In the genomic region with DNA sequence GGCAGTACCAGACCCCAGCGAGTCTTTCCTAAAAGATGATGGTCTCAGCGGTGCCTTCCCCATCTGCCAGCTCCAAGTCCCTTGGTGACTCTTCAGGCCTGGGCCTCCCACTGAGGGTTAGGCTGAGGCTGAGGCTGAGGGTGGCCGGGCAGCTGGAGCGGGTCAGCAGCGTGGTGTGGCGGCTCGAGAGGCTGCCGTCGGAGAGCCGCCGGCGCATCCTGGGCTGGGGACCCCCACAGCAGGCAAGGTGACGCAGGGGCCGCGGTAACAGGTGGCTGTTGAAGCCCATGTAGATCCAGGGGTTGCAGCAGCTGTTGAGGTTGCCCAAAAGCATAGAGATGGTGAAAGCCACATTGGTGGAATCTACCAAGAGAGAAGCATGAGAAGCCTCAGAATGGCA, we compare ENCODE assay signal across 19 cellular contexts. TPM values are rescaled to one million over a fixed set of nuclear protein-coding genes. Genes with fewer than 3 reads are reported as not detected.
DNase-seq lines count a peak whose midpoint lies in the region; ATAC-seq and TF ChIP-seq lines count a peak whose summit lies in the region.
"Had no signal": no experiment of that assay in that cellular context is flagged by ENCODE, and none has a peak within 500 bp of the region (broad histone marks: within the 10 kb centered on the region; RNA-seq: fewer than 3 reads in every experiment).

No MANE protein-coding gene starts in this region.

- TF ChIP-seq CTCF in right atrium auricular region (IDR thresholded peaks at IDR 0.05) (no peak), upper lobe of right lung (IDR thresholded peaks at IDR 0.05) (no peak)

- H3K4me3 Mint-ChIP-seq in activated CD8-positive, alpha-beta memory T cell treated with anti-CD3 and anti-CD28 coated beads, Interleukin-2, amount 10 ng/mL, durations not matched to agents 7 days and 5 days: no peak overlapping the region
- H3K4me3 Mint-ChIP-seq: B cell; CD4-positive, alpha-beta T cell; CD8-positive, alpha-beta T cell had no signal

- H3K27me3 ChIP-seq in right atrium auricular region: no peaks in the 10 kb centered on the region
- H3K27me3 ChIP-seq in upper lobe of right lung: no peaks in the 10 kb centered on the region

- H3K9me3 ChIP-seq in right atrium auricular region (no peaks in the 10 kb centered on the region), upper lobe of right lung (no peaks in the 10 kb centered on the region)
- H3K9me3 ChIP-seq: A549; BLaER1 treated with 17β-estradiol and CSF1 and Interleukin-3, amounts not matched to agents 10 nM and 100 nM; Caco-2 had no signal

- intact Hi-C loops in Right ventricle myocardium superior (cut with DNase I): no loop called here
- intact Hi-C loops in upper lobe of right lung (cut with DNase I): no loop called here

- peak; percentile 33 for DNase-seq in activated CD8-positive, alpha-beta memory T cell treated with anti-CD3 and anti-CD28 coated beads for 24 hours
- DNase-seq in activated CD8-positive, alpha-beta memory T cell treated with anti-CD3 and anti-CD28 coated beads, Interleukin-2, amount 10 ng/mL, durations not matched to agents 7 days and 5 days: no peak
- peak; percentile 21 for DNase-seq in right atrium auricular region (ENCODE audit: low spot score)
- DNase-seq in Right ventricle myocardium superior: no peak
- peak; percentile 58 for DNase-seq in upper lobe of right lung
- DNase-seq in NCI-H226: no peak
- DNase-seq: AML-193; Caco-2; Calu3; CD4-positive, alpha-beta T cell; CD8-positive, alpha-beta T cell; DMS79 treated with DMSO at 0.1 percent for 48 hours; GF-D8 had no signal

- H3K9me3 Mint-ChIP-seq in activated CD8-positive, alpha-beta memory T cell treated with anti-CD3 and anti-CD28 coated beads, Interleukin-2, amount 10 ng/mL, durations not matched to agents 7 days and 5 days (ENCODE audit: low read depth): no peaks in the 10 kb centered on the region
- H3K9me3 Mint-ChIP-seq: CD4-positive, alpha-beta T cell; CD8-positive, alpha-beta T cell had no signal

- no peaks in the 10 kb centered on the region for H3K4me1 ChIP-seq in right atrium auricular region
- H3K4me1 ChIP-seq in upper lobe of right lung: peaks cover 3% of the 10 kb centered on the region
- H3K4me1 ChIP-seq: A549, Caco-2 had no signal

- CTCF ChIA-PET in activated CD8-positive, alpha-beta memory T cell treated with anti-CD3 and anti-CD28 coated beads, Interleukin-2, amount 10 ng/mL, durations not matched to agents 7 days and 5 days (lab: Charles Lee): interaction anchor here (1.2 to 11.6 kb wide), 2 partner anchors 79 to 126 kb away, joined by 3 to 129 read pairs; no protein-coding TSS in a partner anchor

- no peak overlapping the region for H3K4me3 ChIP-seq in right atrium auricular region
- H3K4me3 ChIP-seq in upper lobe of right lung: no peak overlapping the region
- H3K4me3 ChIP-seq: A549; BLaER1 treated with 17β-estradiol and CSF1 and Interleukin-3, amounts not matched to agents 10 nM and 100 nM had no signal

- H3K4me1 Mint-ChIP-seq in activated CD8-positive, alpha-beta memory T cell treated with anti-CD3 and anti-CD28 coated beads, Interleukin-2, amount 10 ng/mL, durations not matched to agents 7 days and 5 days: no peaks in the 10 kb centered on the region

- no peak for ATAC-seq in activated CD8-positive, alpha-beta memory T cell treated with anti-CD3 and anti-CD28 coated beads, Interleukin-2, amount 10 ng/mL, durations not matched to agents 7 days and 5 days
- ATAC-seq in Right ventricle myocardium superior (ENCODE audit: poor library complexity): no peak
- no peak for ATAC-seq in upper lobe of right lung
- ATAC-seq: A549; CD8-positive, alpha-beta T cell had no signal

- H3K36me3 ChIP-seq in right atrium auricular region (no peaks in the 10 kb centered on the region), upper lobe of right lung (no peaks in the 10 kb centered on the region)
- H3K36me3 ChIP-seq: BLaER1 treated with 17β-estradiol and CSF1 and Interleukin-3, amounts not matched to agents 10 nM and 100 nM had no signal

- H3K36me3 Mint-ChIP-seq in activated CD8-positive, alpha-beta memory T cell treated with anti-CD3 and anti-CD28 coated beads, Interleukin-2, amount 10 ng/mL, durations not matched to agents 7 days and 5 days: no peaks in the 10 kb centered on the region
- H3K36me3 Mint-ChIP-seq: CD8-positive, alpha-beta T cell had no signal

- no peak overlapping the region for H3K27ac Mint-ChIP-seq in activated CD8-positive, alpha-beta memory T cell treated with anti-CD3 and anti-CD28 coated beads, Interleukin-2, amount 10 ng/mL, durations not matched to agents 7 days and 5 days
- H3K27ac Mint-ChIP-seq: B cell; CD4-positive, alpha-beta T cell; CD8-positive, alpha-beta T cell had no signal

- H3K27ac ChIP-seq in right atrium auricular region: no peak overlapping the region
- no peak overlapping the region for H3K27ac ChIP-seq in upper lobe of right lung
- H3K27ac ChIP-seq: 22Rv1; A549; BLaER1 treated with 17β-estradiol and CSF1 and Interleukin-3, amounts not matched to agents 10 nM and 100 nM; C4-2B had no signal

- peaks cover 18% of the 10 kb centered on the region for H3K27me3 Mint-ChIP-seq in activated CD8-positive, alpha-beta memory T cell treated with anti-CD3 and anti-CD28 coated beads, Interleukin-2, amount 10 ng/mL, durations not matched to agents 7 days and 5 days
- H3K27me3 Mint-ChIP-seq: B cell had no signal

RNA-seq across cellular contexts. Expression of gene AVPR1B, which starts 7.0 kb away (rescaled TPM):
- total RNA-seq in activated CD8-positive, alpha-beta memory T cell treated with anti-CD3 and anti-CD28 coated beads, Interleukin-2, amount 10 ng/mL, durations not matched to agents 7 days and 5 days: not detected
- total RNA-seq in right atrium auricular region (not detected), Right ventricle myocardium superior (not detected), upper lobe of right lung (not detected)
- total RNA-seq: A172; Caco-2; Calu3; CD4-positive, alpha-beta T cell; CD8-positive, alpha-beta T cell had no signal

RNA-seq across cellular contexts. Expression of gene RHEX, which starts 57.2 kb away (rescaled TPM):
- not detected for total RNA-seq in activated CD8-positive, alpha-beta memory T cell treated with anti-CD3 and anti-CD28 coated beads, Interleukin-2, amount 10 ng/mL, durations not matched to agents 7 days and 5 days
- total RNA-seq in right atrium auricular region (not detected), Right ventricle myocardium superior (0.86 TPM), upper lobe of right lung (17.3 TPM)
- total RNA-seq: A172; Caco-2; CD4-positive, alpha-beta T cell; CD8-positive, alpha-beta T cell had no signal

Comparison
In these comparisons a context has a peak if more than half of its experiments do, and no peak if none do; other contexts are left out.
1. DNase-seq: peak in activated CD8-positive, alpha-beta memory T cell treated with anti-CD3 and anti-CD28 coated beads for 24 hours (single experiment), right atrium auricular region (single experiment) and upper lobe of right lung (single experiment); none in activated CD8-positive, alpha-beta memory T cell treated with anti-CD3 and anti-CD28 coated beads, Interleukin-2, amount 10 ng/mL, durations not matched to agents 7 days and 5 days (single experiment), Right ventricle myocardium superior (single experiment) and NCI-H226 (single experiment).